Comparison of ENCODE assay signal across 20 cellular contexts in genomic region chr7:31455844-31456243, GRCh38. TPM values are rescaled to one million over a fixed set of nuclear protein-coding genes. Genes with fewer than 3 reads are reported as not detected.
DNase-seq lines count a peak whose midpoint lies in the region; ATAC-seq, FAIRE-seq and TF ChIP-seq lines count a peak whose summit lies in the region.
"Had no signal": no experiment of that assay in that cellular context is flagged by ENCODE, and none has a peak within 500 bp of the region (broad histone marks: within the 10 kb centered on the region; RNA-seq: fewer than 3 reads in every experiment).

No MANE protein-coding gene starts in this region.

- no TSS peak for BruUV-seq in K562 (replicated peaks; lab: Mats Ljungman, UMichigan)

- no peak overlapping the region for H2AK5ac ChIP-seq in H1 (ENCODE audit: low read depth, low read length)
- H2AK5ac ChIP-seq in H9 (ENCODE audit: insufficient read length, low read length): no peak overlapping the region

- H3K36me3 Mint-ChIP-seq in H9 (ENCODE audit: insufficient read depth in 1 of 3, low read depth in 3 of 3): no peaks in the 10 kb centered on the region; a peak in 2 of 7 replicates
- H3K36me3 Mint-ChIP-seq: CD4-positive, alpha-beta memory T cell had no signal

- H3K27me3 ChIP-seq in K562 (ENCODE audit: control insufficient read depth in 2 of 2, insufficient read depth in 2 of 2, low read length in 2 of 2) (no peaks in the 10 kb centered on the region), H1 (replicated peaks in 1 of 4; ENCODE audit: control insufficient read depth in 3 of 4, extremely low read depth in 1 of 4, insufficient read depth in 3 of 4, low read length in 3 of 4) (peaks cover 11 to 43% (median 27%) of the 10 kb centered on the region in 4 experiments), H9 (ENCODE audit: insufficient read depth, low read length) (peaks cover 25% of the 10 kb centered on the region)

- TF ChIP-seq EP300 in A549 (IDR thresholded peaks at IDR 0.05) (no peak), K562 (IDR thresholded peaks at IDR 0.05; ENCODE audit: low read length) (no peak), H1 (IDR thresholded peaks at IDR 0.05; ENCODE audit: borderline replicate concordance in 1 of 2, low read depth in 2 of 2, low read length in 2 of 2) (no peak)

- H3K9me3 ChIP-seq in A549 (no peaks in the 10 kb centered on the region), K562 (replicated peaks; ENCODE audit: control insufficient read depth, insufficient read depth, low read depth, low read length) (no peaks in the 10 kb centered on the region), H1 (ENCODE audit: insufficient read depth in 2 of 2, low read depth in 1 of 2, low read length in 1 of 2) (0 out of 4 replicates have a peak, but pooled peaks cover 0 to 6% of the 10 kb centered on the region in 2 experiments), H9 (ENCODE audit: control insufficient read depth, low read depth, low read length) (no peaks in the 10 kb centered on the region)
- H3K9me3 ChIP-seq: HAP-1 had no signal

- H3K4me3 Mint-ChIP-seq in H9: no peak overlapping the region
- H3K4me3 Mint-ChIP-seq: CD4-positive, alpha-beta memory T cell; HFFc6 had no signal

- H2BK5ac ChIP-seq in H1 (ENCODE audit: low read depth, low read length) (no peak overlapping the region), H9 (ENCODE audit: insufficient read length, low read length) (no peak overlapping the region)

- H3K9me1 ChIP-seq in K562 (ENCODE audit: control insufficient read depth, insufficient read depth, low read length): no peaks in the 10 kb centered on the region

- 75% methylated on average over 5 of the region's 5 CpGs for WGBS in A549 (ENCODE audit: missing lambda C conversion rate)
- WGBS in K562 (ENCODE audit: insufficient coverage, low coverage, missing lambda C conversion rate): 0% methylated on average over 5 of the region's 5 CpGs
- WGBS in H1 (ENCODE audit: extremely low coverage in 1 of 2, insufficient coverage in 1 of 2, insufficient read length in 1 of 2, insufficient replicate concordance in 2 of 2, low coverage in 1 of 2, low lambda C conversion rate in 2 of 2, missing lambda C conversion rate in 1 of 2), 2 experiments: 86% methylated on average over 5 of the region's 5 CpGs; no CpG with 5 or more reads in 1 of the 2 experiments
- no CpG with 5 or more reads among the region's 5 CpGs for WGBS in H9 (ENCODE audit: extremely low coverage, insufficient read length, low lambda C conversion rate)

- TF ChIP-seq POLR2A in A549 (IDR thresholded peaks at IDR 0.05; ENCODE audit: low read length) (no peak), K562 (conservative IDR thresholded peaks at IDR 0.05) (no peak), H1 (IDR thresholded peaks at IDR 0.05; ENCODE audit: control extremely low read depth in 1 of 2, low read depth in 2 of 2, low read length in 2 of 2) (no peak)

- H4K20me1 ChIP-seq in K562 (replicated peaks; ENCODE audit: control insufficient read depth, insufficient read depth, low read length) (no peaks in the 10 kb centered on the region), H1 (replicated peaks in 1 of 2; ENCODE audit: control insufficient read depth in 1 of 2, insufficient read depth in 2 of 2, low read length in 2 of 2) (peaks cover 2 to 4% of the 10 kb centered on the region in 2 experiments), H9 (ENCODE audit: control insufficient read depth, insufficient read depth, insufficient read length) (no peaks in the 10 kb centered on the region)

- H3K4me1 ChIP-seq in A549 (no peaks in the 10 kb centered on the region), K562 (replicated peaks in 1 of 2; ENCODE audit: control insufficient read depth in 2 of 2, insufficient read depth in 2 of 2, low read length in 2 of 2) (no peaks in the 10 kb centered on the region), H1 (replicated peaks in 1 of 4; ENCODE audit: control insufficient read depth in 3 of 4, insufficient read depth in 4 of 4, low read length in 3 of 4) (peaks cover 0 to 4% (median 3%) of the 10 kb centered on the region in 4 experiments; a peak in 2 of 7 replicates), H9 (ENCODE audit: insufficient read depth, low read length) (peaks cover 4% of the 10 kb centered on the region; the same call in 1 of the 2 replicates)
- H3K4me1 ChIP-seq: HAP-1 had no signal

- TF ChIP-seq CTCF in A549 (IDR thresholded peaks at IDR 0.05) (no peak), K562 (IDR thresholded peaks at IDR 0.05 in 2 of 3, conservative IDR thresholded peaks at IDR 0.05 in 1 of 3; ENCODE audit: insufficient read depth in 2 of 3, low read depth in 1 of 3, low read length in 3 of 3) (no peak), H1 (IDR thresholded peaks at IDR 0.05; ENCODE audit: control extremely low read depth in 1 of 3, insufficient read depth in 1 of 3, low read depth in 1 of 3, low read length in 3 of 3) (no peak), H9 (conservative IDR thresholded peaks at IDR 0.05) (no peak)

- CTCF ChIA-PET in A549 (lab: Yijun Ruan, JAX) (interaction anchor here (0.6 to 5.7 kb wide), 5 partner anchors 12 to 178 kb away, joined by 3 to 41 read pairs (median 4); no protein-coding TSS in a partner anchor), K562 (lab: Yijun Ruan, JAX; ENCODE audit: low intra/inter-chr PET ratio) (no interaction called here), H1 (lab: Charles Lee; ENCODE audit: partially characterized antibody) (interaction anchor here (0.9 to 5.4 kb wide), 7 partner anchors 10 to 473 kb away, joined by 3 to 31 read pairs (median 4); no protein-coding TSS in a partner anchor)

- TF ChIP-seq RAD21 in A549 (conservative IDR thresholded peaks at IDR 0.05 in 1 of 2, IDR thresholded peaks at IDR 0.05 in 1 of 2) (no peak), K562 (CRISPR knock-in tag; conservative IDR thresholded peaks at IDR 0.05 in 1 of 2, IDR thresholded peaks at IDR 0.05 in 1 of 2) (no peak), H1 (IDR thresholded peaks at IDR 0.05 in 1 of 2, conservative IDR thresholded peaks at IDR 0.05 in 1 of 2; ENCODE audit: low read depth in 2 of 2, low read length in 2 of 2) (no peak)

- no peaks in the 10 kb centered on the region for H3K79me1 ChIP-seq in H1 (ENCODE audit: low read depth, low read length)
- H3K79me1 ChIP-seq in H9 (ENCODE audit: insufficient read depth, low read depth, low read length, poor library complexity, severe bottlenecking): no peaks in the 10 kb centered on the region

- no peak overlapping the region for H3K4me3 ChIP-seq in A549
- H3K4me3 ChIP-seq in K562: no peak overlapping the region
- no peak overlapping the region for H3K4me3 ChIP-seq in H1 (ENCODE audit: extremely low read depth in 1 of 4, insufficient read depth in 2 of 4, low read depth in 3 of 4, low read length in 4 of 4)
- H3K4me3 ChIP-seq: GM12878, GM23248, HAP-1 had no signal

- H3K23ac ChIP-seq in H1 (ENCODE audit: insufficient read length): no peak overlapping the region
- no peak overlapping the region for H3K23ac ChIP-seq in H9 (ENCODE audit: insufficient read length, low read depth, low read length)

- H2BK12ac ChIP-seq in H1 (ENCODE audit: low read depth, low read length): no peak overlapping the region
- no peak overlapping the region for H2BK12ac ChIP-seq in H9 (ENCODE audit: insufficient read length, low read depth, low read length)

- H3K14ac ChIP-seq in H1 (ENCODE audit: insufficient read length) (no peak overlapping the region), H9 (ENCODE audit: insufficient read depth, low read length) (no peak overlapping the region)

- H4K8ac ChIP-seq in H1 (ENCODE audit: extremely low read depth, insufficient read depth, low read length) (no peak overlapping the region), H9 (replicated peaks; ENCODE audit: insufficient read length, low read depth, low read length) (no peak overlapping the region)

- in situ Hi-C loops in K562 (cut with MboI): no loop called here

- no peak overlapping the region for H3K18ac ChIP-seq in H1 (ENCODE audit: extremely low read depth, low read length)
- H3K18ac ChIP-seq in H9 (ENCODE audit: insufficient read length, low read depth, low read length): no peak overlapping the region

- H2BK120ac ChIP-seq in H1 (replicated peaks; ENCODE audit: low read depth, low read length): no peak overlapping the region
- no peak overlapping the region for H2BK120ac ChIP-seq in H9 (ENCODE audit: low read depth, low read length, poor library complexity, severe bottlenecking)

- H3K27ac ChIP-seq in A549 (no peak overlapping the region), K562 (ENCODE audit: extremely low read depth, low read depth, low read length) (no peak overlapping the region), H1 (ENCODE audit: low read depth, low read length) (no peak overlapping the region), H9 (ENCODE audit: insufficient read length, low read depth, low read length) (no peak overlapping the region)
- H3K27ac ChIP-seq: GM23248 had no signal

- DNase-seq in A549 (ENCODE audit: low read depth in 1 of 2, low spot score in 1 of 2) (no peak), K562 (ENCODE audit: extremely low read depth in 1 of 4, low spot score in 3 of 4) (no peak), H1 (ENCODE audit: low read depth in 1 of 2, low spot score in 2 of 2) (no peak), inferior parietal cortex (ENCODE audit: extremely low spot score) (no peak), H9 (no peak)
- DNase-seq: 8988T; C1 segment of cervical spinal cord; CD4-positive, alpha-beta memory T cell; COR-L47; DMS79; EL; GDM1; GM23248; HFFc6 had no signal

- H2BK20ac ChIP-seq in H1 (ENCODE audit: low read length): no peak overlapping the region
- no peak overlapping the region for H2BK20ac ChIP-seq in H9 (ENCODE audit: low read depth, low read length, poor library complexity, severe bottlenecking)

- H4K5ac ChIP-seq in H1 (ENCODE audit: insufficient read length, low read depth, low read length) (no peak overlapping the region), H9 (ENCODE audit: insufficient read length, low read depth, low read length) (no peak overlapping the region)

- H2BK15ac ChIP-seq in H1 (ENCODE audit: low read length) (no peak overlapping the region), H9 (ENCODE audit: low read depth, low read length) (no peak overlapping the region)

- FAIRE-seq in A549 (lab: Jason Lieb, UNC): no peak
- FAIRE-seq in K562 (lab: Jason Lieb, UNC): no peak
- FAIRE-seq in H1 (lab: Jason Lieb, UNC): no peak
- FAIRE-seq: GM12878, GM19239 had no signal

- no peak overlapping the region for H3T11ph ChIP-seq in H9 (ENCODE audit: low read length)

- H3K4me1 Mint-ChIP-seq in H9: peaks cover 28 to 31% of the 10 kb centered on the region in 2 experiments
- H3K4me1 Mint-ChIP-seq: CD4-positive, alpha-beta memory T cell had no signal

- no peak overlapping the region for H3K27ac Mint-ChIP-seq in H9
- H3K27ac Mint-ChIP-seq: CD4-positive, alpha-beta memory T cell; HFFc6 had no signal

- H2AFZ ChIP-seq in K562 (ENCODE audit: low read depth, low read length) (no peak overlapping the region), H1 (ENCODE audit: low read length) (no peak overlapping the region), H9 (ENCODE audit: low read length) (no peak overlapping the region)
- H2AFZ ChIP-seq: GM23248 had no signal

- H3K23me2 ChIP-seq in H1 (ENCODE audit: low read depth, low read length) (no peaks in the 10 kb centered on the region), H9 (ENCODE audit: insufficient read length, low read depth, low read length, poor library complexity, severe bottlenecking) (no peaks in the 10 kb centered on the region)

- H3K4me2 ChIP-seq in A549 (no peak overlapping the region), K562 (ENCODE audit: insufficient read depth, low read length) (no peak overlapping the region), H1 (ENCODE audit: insufficient read depth in 1 of 2, low read depth in 2 of 2, low read length in 2 of 2) (no peak overlapping the region), H9 (ENCODE audit: insufficient read depth, insufficient read length, low read length) (no peak overlapping the region)

- H3K27me3 Mint-ChIP-seq in H9 (ENCODE audit: low read depth): peaks cover 83% of the 10 kb centered on the region
- H3K27me3 Mint-ChIP-seq: CD4-positive, alpha-beta memory T cell had no signal

- H3K9ac ChIP-seq in K562 (ENCODE audit: insufficient read depth in 1 of 2, low read depth in 2 of 2, low read length in 2 of 2) (no peak overlapping the region), H1 (replicated peaks in 1 of 4; ENCODE audit: extremely low read depth in 1 of 4, low read depth in 3 of 4, low read length in 3 of 4) (no peak overlapping the region), H9 (ENCODE audit: extremely low read depth, insufficient read length, low read length) (no peak overlapping the region)
- H3K9ac ChIP-seq: GM23248 had no signal

- H3K9me3 Mint-ChIP-seq in H9: peaks cover 0 to 2% of the 10 kb centered on the region in 2 experiments; a peak in 2 of 5 replicates

- no peaks in the 10 kb centered on the region for H3K79me2 ChIP-seq in K562 (ENCODE audit: control insufficient read depth, insufficient read depth, low read length)
- no peaks in the 10 kb centered on the region for H3K79me2 ChIP-seq in H1 (ENCODE audit: control insufficient read depth in 1 of 2, insufficient read depth in 2 of 2, low read length in 2 of 2)
- H3K79me2 ChIP-seq in H9 (ENCODE audit: insufficient read depth, low read length): no peaks in the 10 kb centered on the region

- H4K91ac ChIP-seq in H1 (replicated peaks; ENCODE audit: insufficient read length, low read length): no peak overlapping the region
- no peak overlapping the region for H4K91ac ChIP-seq in H9 (ENCODE audit: insufficient read length, low read depth, low read length)

- no peak overlapping the region for H3K4ac ChIP-seq in H1 (replicated peaks; ENCODE audit: insufficient read length, low read depth, low read length)
- no peak overlapping the region for H3K4ac ChIP-seq in H9 (ENCODE audit: low read depth, low read length)

- POLR2A ChIA-PET in A549 (lab: Yijun Ruan, JAX) (no interaction called here), K562 (lab: Yijun Ruan, JAX) (no interaction called here), H1 (lab: Charles Lee; ENCODE audit: partially characterized antibody) (interaction anchor here (1.8 kb wide), 1 partner anchor 10 kb away, joined by 8 read pairs; no protein-coding TSS in a partner anchor)

- ATAC-seq in A549 (no peak), K562 (no peak), HG03159 (IDR thresholded peaks at IDR 0.05; ENCODE audit: unreplicated experiment) (no peak)
- ATAC-seq: GM12878 had no signal

- H3K56ac ChIP-seq in H1 (replicated peaks; ENCODE audit: insufficient read length, low read depth, low read length) (no peak overlapping the region), H9 (ENCODE audit: insufficient read length, low read depth, low read length) (no peak overlapping the region)

- H3K36me3 ChIP-seq in K562 (ENCODE audit: control insufficient read depth, insufficient read depth, low read length) (no peaks in the 10 kb centered on the region), H1 (ENCODE audit: control insufficient read depth in 2 of 4, insufficient read depth in 4 of 4, low read length in 3 of 4) (no peaks in the 10 kb centered on the region)
- H3K36me3 ChIP-seq: HAP-1 had no signal

- intact Hi-C loops in K562 (cut with micrococcal nuclease): no loop called here

RNA-seq across cellular contexts. Expression of gene ITPRID1, which starts 58.0 kb away (rescaled TPM):
- polyA plus RNA-seq in A549 (2011; rRNA removed) (not detected in 2 replicates), A549 (2017; fragmentation: RNase III; extraction: RNeasy Plus Mini Kit Qiagen cat#74134 plus additional on column Dnase treatment) (not detected in 3 replicates), K562 (2011; rRNA removed) (not detected in 2 replicates), K562 (2014; fragmentation: Illumina TruSeq; extraction: Trizol) (not detected in 2 replicates), K562 (2014; fragmentation: Nextera tagmentation; extraction: Ambion mirVana) (not detected), K562 (2014; rRNA removed) (not detected in 2 replicates), H1 (2011; rRNA removed) (0.03 and 0.09 TPM in 2 replicates)
- not detected in 2 replicates for polyA plus RNA-seq in A549 (2012; cell fraction: cytosol; rRNA removed)
- not detected in 2 replicates for polyA plus RNA-seq in A549 (2012; cell fraction: nucleus; rRNA removed)
- polyA minus RNA-seq in A549 (2011; rRNA and poly(A)+ RNA removed): not detected in 2 replicates
- total RNA-seq in K562 (2011; cell fraction: chromatin; rRNA removed; ENCODE audit: low replicate concordance): not detected in 2 replicates
- not detected in 2 replicates for total RNA-seq in K562 (2011; cell fraction: nucleolus; rRNA removed)
- not detected in 2 replicates for total RNA-seq in K562 (2011; cell fraction: nucleoplasm; rRNA removed)
- total RNA-seq in K562 (2014; rRNA removed) (not detected in 2 replicates), K562 (2014; rRNA removed; fragmentation: Illumina TruSeq; extraction: Trizol) (not detected in 2 replicates), K562 (2015; rRNA removed; fragmentation: Illumina TruSeq; extraction: Trizol) (not detected in 2 replicates), K562 (2021) (not detected in 2 replicates), H9 (2021) (1.1 and 1.2 TPM in 2 replicates)
- polyA plus RNA-seq in K562 (2011; cell fraction: cytosol; rRNA removed): not detected in 2 replicates
- not detected in 2 replicates for polyA plus RNA-seq in K562 (2011; cell fraction: nucleus; rRNA removed)
- not detected in 2 replicates for polyA plus RNA-seq in K562 (2012)
- polyA minus RNA-seq in K562 (2011; rRNA and poly(A)+ RNA removed): not detected in 2 replicates
- not detected in 2 replicates for polyA minus RNA-seq in K562 (2011; cell fraction: cytosol; rRNA and poly(A)+ RNA removed)
- polyA minus RNA-seq in K562 (2011; cell fraction: nucleus; rRNA and poly(A)+ RNA removed): not detected in 2 replicates
- 0.13 and 0.47 TPM in 2 replicates for total RNA-seq in H1 (2021; fragmentation: NEBNext Ultra II Directional; extraction: Animal tissue kit (Norgen Biotek cat#: 25700))
- 0.09 TPM for polyA plus RNA-seq in H1 (2011; cell fraction: cytosol; rRNA removed)
- 0.23 TPM for polyA plus RNA-seq in H1 (2011; cell fraction: nucleus; rRNA removed)
- polyA plus RNA-seq in H1 (2012, experiment 1 of 2): 0.09 to 0.41 TPM (median 0.22 TPM) in 4 replicates
- polyA plus RNA-seq in H1 (2012, experiment 2 of 2): not detected
- 0.45 TPM for polyA plus RNA-seq in H1 (2013, experiment 1 of 2)
- polyA plus RNA-seq in H1 (2013, experiment 2 of 2): 0.48 TPM
- polyA minus RNA-seq in H1 (2011; rRNA and poly(A)+ RNA removed): 0.41 and 0.57 TPM in 2 replicates
- polyA minus RNA-seq in H1 (2011; cell fraction: cytosol; rRNA and poly(A)+ RNA removed): not detected
- 0.60 TPM for polyA minus RNA-seq in H1 (2011; cell fraction: nucleus; rRNA and poly(A)+ RNA removed)
- total RNA-seq: CD4-positive, alpha-beta memory T cell; GM23248; H4; HFFc6 had no signal
- polyA plus RNA-seq: BJ; CD4-positive, alpha-beta memory T cell; GM12878; GM23248 had no signal
